Comparison of ENCODE assay signal across 22 cellular contexts in genomic region chr1:31159323-31159722, GRCh38.
DNase-seq lines count a peak whose midpoint lies in the region; ATAC-seq, FAIRE-seq and TF ChIP-seq lines count a peak whose summit lies in the region.
"Had no signal": no experiment of that assay in that cellular context is flagged by ENCODE, and none has a peak within 500 bp of the region (broad histone marks: within the 10 kb centered on the region; RNA-seq: fewer than 3 reads in every experiment).

No MANE protein-coding gene starts in this region.

- no peak for TF ChIP-seq POLR2A in HepG2 (IDR thresholded peaks at IDR 0.05; ENCODE audit: insufficient read depth in 1 of 2, low read depth in 2 of 2, low read length in 2 of 2)
- no peak for TF ChIP-seq POLR2A in right lobe of liver (IDR thresholded peaks at IDR 0.05)

- CTCF ChIA-PET in HepG2 (lab: Yijun Ruan, JAX; ENCODE audit: low intra/inter-chr PET ratio, low total read pairs), result no interaction called here
- CTCF ChIA-PET in WTC11 (lab: Charles Lee), result interaction anchor here (3.6 kb wide), 1 partner anchor 22 kb away, joined by 14 read pairs; no protein-coding TSS in a partner anchor

- no peak for FAIRE-seq in HepG2 (lab: Jason Lieb, UNC)
- FAIRE-seq: A204.1, G401.6, GM12892, H54 had no signal

- H3K79me2 ChIP-seq in HepG2 (ENCODE audit: insufficient read depth, low read length) (no peaks in the 10 kb centered on the region), smooth muscle cell (ENCODE audit: low read depth) (no peaks in the 10 kb centered on the region)

- ATAC-seq in HepG2, result no peak
- ATAC-seq in right lobe of liver, result no peak
- ATAC-seq in WTC11, result no peak
- no peak for ATAC-seq in GM19395 (IDR thresholded peaks at IDR 0.05; ENCODE audit: unreplicated experiment)

- POLR2A ChIA-PET in HepG2 (lab: Yijun Ruan, JAX) (interaction anchor here (0.6 to 0.7 kb wide), 2 partner anchors 13 to 255 kb away, joined by 3 to 4 read pairs; no protein-coding TSS in a partner anchor), WTC11 (lab: Charles Lee) (interaction anchor here (0.6 to 0.7 kb wide), 2 partner anchors 109 to 1627 kb away, joined by 3 to 4 read pairs; no protein-coding TSS in a partner anchor)

- 63% methylated on average over 2 of the region's 2 CpGs for WGBS in HepG2 (ENCODE audit: low lambda C conversion rate)
- WGBS in right lobe of liver (ENCODE audit: insufficient coverage, low coverage, low lambda C conversion rate, missing lambda C conversion rate), result 88% methylated on average over 2 of the region's 2 CpGs
- 90% methylated on average over 2 of the region's 2 CpGs for WGBS in smooth muscle cell (ENCODE audit: low lambda C conversion rate)

- H3K27me3 ChIP-seq in HepG2 (ENCODE audit: control insufficient read depth in 1 of 2, insufficient read depth in 2 of 2, low read length in 2 of 2) (no peaks in the 10 kb centered on the region), right lobe of liver (no peaks in the 10 kb centered on the region), smooth muscle cell (ENCODE audit: low read depth) (no peaks in the 10 kb centered on the region)
- H3K27me3 ChIP-seq: BLaER1 had no signal

- H3K9me3 ChIP-seq in HepG2 (ENCODE audit: low read length) (no peaks in the 10 kb centered on the region), right lobe of liver (no peaks in the 10 kb centered on the region), smooth muscle cell (replicated peaks; ENCODE audit: low read depth) (no peaks in the 10 kb centered on the region)
- H3K9me3 ChIP-seq: BLaER1, HAP-1 had no signal

- TF ChIP-seq CTCF in HepG2 (CRISPR knock-in tag; IDR thresholded peaks at IDR 0.05), result no peak
- TF ChIP-seq CTCF in right lobe of liver (IDR thresholded peaks at IDR 0.05), result no peak
- no peak for TF ChIP-seq CTCF in WTC11 (IDR thresholded peaks at IDR 0.05)
- no peak for TF ChIP-seq CTCF in smooth muscle cell (IDR thresholded peaks at IDR 0.05; ENCODE audit: borderline replicate concordance, insufficient read depth, poor library complexity, severe bottlenecking)

- H3K27ac Mint-ChIP-seq in WTC11, result no peak overlapping the region
- H3K27ac Mint-ChIP-seq: B cell; CD4-positive, alpha-beta T cell had no signal

- in situ Hi-C loops in HepG2 (cut with HindIII; ENCODE audit: extremely low pct_ligation_motif_present, low pct_unique_long_range_greater_than_20kb), result no loop called here

- H3K27ac ChIP-seq in HepG2 (ENCODE audit: extremely low read length, insufficient read depth, low read length) (no peak overlapping the region), right lobe of liver (no peak overlapping the region), smooth muscle cell (ENCODE audit: low read depth) (no peak overlapping the region)
- H3K27ac ChIP-seq: 22Rv1, BLaER1, C4-2B had no signal

- H2AFZ ChIP-seq in HepG2 (ENCODE audit: low read length) (no peak overlapping the region), smooth muscle cell (ENCODE audit: low read depth) (no peak overlapping the region)

- H3K9ac ChIP-seq in HepG2 (ENCODE audit: insufficient read depth, low read depth, low read length) (no peak overlapping the region), smooth muscle cell (ENCODE audit: low read depth) (no peak overlapping the region)
- H3K9ac ChIP-seq: BLaER1 had no signal

- peaks cover 10% of the 10 kb centered on the region for H3F3A ChIP-seq in smooth muscle cell (ENCODE audit: low read depth)

- intact Hi-C loops in HepG2 (cut with micrococcal nuclease; ENCODE audit: unreplicated experiment) (loop anchor here (10.0 kb wide), 1 partner anchor 95 kb away; the partner anchor contains the start of gene PUM1), right lobe of liver (cut with DNase I) (no loop called here)

- H3K27me3 Mint-ChIP-seq in WTC11 (ENCODE audit: low read depth), result no peaks in the 10 kb centered on the region

- H3K4me2 ChIP-seq in HepG2 (ENCODE audit: low read depth, low read length), result no peak overlapping the region
- H3K4me2 ChIP-seq in smooth muscle cell, result peak overlapping the region; percentile 17
- H3K4me2 ChIP-seq: BLaER1 had no signal

- no peak overlapping the region for H3K4me3 ChIP-seq in HepG2 (replicated peaks in 1 of 3; ENCODE audit: insufficient read depth in 1 of 3, low read depth in 2 of 3, low read length in 3 of 3)
- no peak overlapping the region for H3K4me3 ChIP-seq in right lobe of liver
- H3K4me3 ChIP-seq in smooth muscle cell, result no peak overlapping the region
- H3K4me3 ChIP-seq: BLaER1, HAP-1 had no signal

- H3K4me1 ChIP-seq in HepG2 (ENCODE audit: insufficient read depth, low read length) (peaks cover 41% of the 10 kb centered on the region), right lobe of liver (no peaks in the 10 kb centered on the region), smooth muscle cell (ENCODE audit: low read depth) (peaks cover 8% of the 10 kb centered on the region)

- no peak overlapping the region for H3K4me3 Mint-ChIP-seq in WTC11
- H3K4me3 Mint-ChIP-seq: B cell; CD4-positive, alpha-beta T cell had no signal

- TF ChIP-seq RAD21 in HepG2 (CRISPR knock-in tag; IDR thresholded peaks at IDR 0.05), result no peak

- H3K36me3 Mint-ChIP-seq in WTC11, result no peaks in the 10 kb centered on the region

- H4K20me1 ChIP-seq in HepG2 (ENCODE audit: insufficient read depth, low read length) (no peaks in the 10 kb centered on the region), smooth muscle cell (ENCODE audit: low read depth) (no peaks in the 10 kb centered on the region)
- H4K20me1 ChIP-seq: BLaER1 had no signal

- no peak for TF ChIP-seq EP300 in HepG2 (IDR thresholded peaks at IDR 0.05; ENCODE audit: low read depth in 2 of 2, low read length in 2 of 2)
- TF ChIP-seq EP300 in HepG2 (CRISPR knock-in tag; IDR thresholded peaks at IDR 0.05; ENCODE audit: borderline replicate concordance), result no peak

- H3K9me3 Mint-ChIP-seq in WTC11, result no peaks in the 10 kb centered on the region
- H3K9me3 Mint-ChIP-seq: CD4-positive, alpha-beta T cell had no signal

- H3K36me3 ChIP-seq in HepG2 (replicated peaks in 1 of 2; ENCODE audit: control insufficient read depth in 1 of 2, insufficient read depth in 2 of 2, low read length in 2 of 2) (no peaks in the 10 kb centered on the region), right lobe of liver (no peaks in the 10 kb centered on the region), smooth muscle cell (ENCODE audit: low read depth) (no peaks in the 10 kb centered on the region)
- H3K36me3 ChIP-seq: BLaER1 had no signal

- DNase-seq in HepG2 (ENCODE audit: low spot score), result no peak
- DNase-seq in right lobe of liver, result no peak
- no peak for DNase-seq in WTC11 (ENCODE audit: low spot score)
- no peak for DNase-seq in smooth muscle cell (lab: John Stamatoyannopoulos, UW; ENCODE audit: unreplicated experiment)
- no peak for DNase-seq in NAMALWA (ENCODE audit: low spot score)
- DNase-seq in GM19238 (ENCODE audit: insufficient read length, low spot score), result no peak
- no peak for DNase-seq in activated CD4-positive, alpha-beta T cell treated with anti-CD3 and anti-CD28 coated beads for 1 hour
- DNase-seq: CD4-positive, alpha-beta T cell; COR-L47; DMS153; DND-41; GOT3 had no signal

- H3K4me1 Mint-ChIP-seq in WTC11, result peaks cover 16% of the 10 kb centered on the region

- no TSS peak for BruUV-seq in HepG2 (replicated peaks; lab: Mats Ljungman, UMichigan)

TF ChIP-seq in HepG2, 621 proteins besides CTCF, POLR2A, EP300 and RAD21:
- TF ChIP-seq ZFP1 (CRISPR knock-in tag; IDR thresholded peaks at IDR 0.05), result no peak
- TF ChIP-seq ZNF83 (CRISPR knock-in tag; IDR thresholded peaks at IDR 0.05; ENCODE audit: borderline replicate concordance), result no peak
- TF ChIP-seq ZNF121 (CRISPR knock-in tag; IDR thresholded peaks at IDR 0.05), result peak; percentile 60

TF ChIP-seq in WTC11, 78 proteins besides CTCF, POLR2A, EP300 and RAD21:
- TF ChIP-seq ZNF121 (CRISPR knock-in tag; IDR thresholded peaks at IDR 0.05), result peak; percentile 56; the same call in 1 of the 2 replicates
- TF ChIP-seq ETV6 (CRISPR knock-in tag; IDR thresholded peaks at IDR 0.05), result no peak
- no peak for TF ChIP-seq ZNF138 (CRISPR knock-in tag; conservative IDR thresholded peaks at IDR 0.05)
- no peak for TF ChIP-seq IRF2 (CRISPR knock-in tag; IDR thresholded peaks at IDR 0.05; ENCODE audit: borderline replicate concordance, low read depth)
- TF ChIP-seq FOXP4 (CRISPR knock-in tag; IDR thresholded peaks at IDR 0.05), result no peak
- TF ChIP-seq FOXP1 (CRISPR knock-in tag; IDR thresholded peaks at IDR 0.05; ENCODE audit: borderline replicate concordance), result no peak
- TF ChIP-seq TCF7 (CRISPR knock-in tag; IDR thresholded peaks at IDR 0.05; ENCODE audit: low read depth), result no peak

Comparison
In these comparisons a context has a peak if more than half of its experiments do, and no peak if none do; other contexts are left out.
1. Of the 50 proteins assayed by ChIP-seq in both HepG2 and WTC11: peak only in HepG2: none; only in WTC11: none; in both: ZNF121; in neither: 49.